8 cellular contexts compared by ENCODE assay signal in genomic region chr16:20904507-20905079, GRCh38. TPM values are rescaled to one million over a fixed set of nuclear protein-coding genes. Genes with fewer than 3 reads are reported as not detected.
DNase-seq lines count a peak whose midpoint lies in the region; ATAC-seq, FAIRE-seq and TF ChIP-seq lines count a peak whose summit lies in the region.

No MANE protein-coding gene starts in this region.

- CTCF ChIA-PET in CD8-positive, alpha-beta T cell (lab: Charles Lee) = interaction anchor here (0.7 kb wide), 1 partner anchor 520 kb away, joined by 3 read pairs; no protein-coding TSS in a partner anchor
- CTCF ChIA-PET in activated CD4-positive, alpha-beta T cell treated with anti-CD3 and anti-CD28 coated beads, Interleukin-2, amount 10 ng/mL, durations not matched to agents 7 days and 5 days (lab: Charles Lee) = interaction anchor here (1.4 kb wide), 1 partner anchor 15 kb away, joined by 4 read pairs; no protein-coding TSS in a partner anchor

- ATAC-seq in CD8-positive, alpha-beta T cell = no peak
- no peak for ATAC-seq in thoracic aorta (ENCODE audit: insufficient number of reproducible peaks, low FRiP score, low read depth)
- ATAC-seq in GM18873 (IDR thresholded peaks at IDR 0.05; ENCODE audit: low FRiP score, unreplicated experiment) = no peak

- intact Hi-C loops in CD8-positive, alpha-beta T cell (cut with DNase I, micrococcal nuclease) = loop anchor here in 1 of 2 experiments (5.0 kb wide), 1 partner anchor 1393 kb away; the partner anchor contains the start of gene POLR3E

- peaks cover 7% of the 10 kb centered on the region for H3K36me3 Mint-ChIP-seq in CD8-positive, alpha-beta T cell
- H3K36me3 Mint-ChIP-seq in activated CD4-positive, alpha-beta T cell treated with anti-CD3 and anti-CD28 coated beads, Interleukin-2, amount 10 ng/mL, durations not matched to agents 7 days and 5 days (ENCODE audit: low read depth) = peaks cover 34% of the 10 kb centered on the region

- no peaks in the 10 kb centered on the region for H3K27me3 Mint-ChIP-seq in CD8-positive, alpha-beta T cell (ENCODE audit: low read depth)
- H3K27me3 Mint-ChIP-seq in activated CD4-positive, alpha-beta T cell treated with anti-CD3 and anti-CD28 coated beads, Interleukin-2, amount 10 ng/mL, durations not matched to agents 7 days and 5 days = peaks cover 2% of the 10 kb centered on the region

- peak overlapping the region; percentile 71 for H3K27ac Mint-ChIP-seq in CD8-positive, alpha-beta T cell
- peak overlapping the region; percentile 76 for H3K27ac Mint-ChIP-seq in activated CD4-positive, alpha-beta T cell treated with anti-CD3 and anti-CD28 coated beads, Interleukin-2, amount 10 ng/mL, durations not matched to agents 7 days and 5 days

- FAIRE-seq in frontal cortex (lab: Jason Lieb, UNC) = no peak

- peaks cover 27% of the 10 kb centered on the region for H3K4me1 ChIP-seq in CD8-positive, alpha-beta T cell (ENCODE audit: insufficient read depth, low read length)
- peaks cover 58 to 77% of the 10 kb centered on the region in 2 donors for H3K4me1 ChIP-seq in thoracic aorta (ENCODE audit: control insufficient read depth in 1 of 2, low read depth in 2 of 2)

- no peak overlapping the region for H3K27ac ChIP-seq in CD8-positive, alpha-beta T cell (ENCODE audit: low read depth, low read length)
- peak overlapping the region; percentile 95 to 100 for H3K27ac ChIP-seq in thoracic aorta

- no peak overlapping the region for H3K4me3 ChIP-seq in CD8-positive, alpha-beta T cell (ENCODE audit: low read depth, low read length)
- H3K4me3 ChIP-seq in thoracic aorta = peak overlapping the region; percentile 26

- peak in 3 of 7 experiments; percentile 9 to 22 (median 13) for DNase-seq in CD8-positive, alpha-beta T cell
- DNase-seq in KG1 (lab: John Stamatoyannopoulos, UW) (peak; percentile 78), glomerular endothelial cell (ENCODE audit: extremely low read depth, low read depth, low spot score) (peak; percentile 95), thoracic aorta (ENCODE audit: low spot score) (no peak), COR-L47 (lab: John Stamatoyannopoulos, UW) (no peak), frontal cortex (ENCODE audit: low spot score in 2 of 2) (no peak)
- peak; percentile 51 for DNase-seq in activated CD4-positive, alpha-beta T cell treated with anti-CD3 and anti-CD28 coated beads, Interleukin-2, amount 10 ng/mL, durations not matched to agents 7 days and 5 days

- POLR2A ChIA-PET in CD8-positive, alpha-beta T cell (lab: Charles Lee) = no interaction called here
- POLR2A ChIA-PET in activated CD4-positive, alpha-beta T cell treated with anti-CD3 and anti-CD28 coated beads, Interleukin-2, amount 10 ng/mL, durations not matched to agents 7 days and 5 days (lab: Charles Lee) = no interaction called here

- H3K36me3 ChIP-seq in CD8-positive, alpha-beta T cell (ENCODE audit: insufficient read depth, low read length) = no peaks in the 10 kb centered on the region
- no peaks in the 10 kb centered on the region for H3K36me3 ChIP-seq in thoracic aorta

- H3K4me1 Mint-ChIP-seq in CD8-positive, alpha-beta T cell (ENCODE audit: low read depth) = peaks cover 54% of the 10 kb centered on the region
- H3K4me1 Mint-ChIP-seq in activated CD4-positive, alpha-beta T cell treated with anti-CD3 and anti-CD28 coated beads, Interleukin-2, amount 10 ng/mL, durations not matched to agents 7 days and 5 days = peaks cover 60% of the 10 kb centered on the region

- no peaks in the 10 kb centered on the region for H3K9me3 Mint-ChIP-seq in CD8-positive, alpha-beta T cell
- H3K9me3 Mint-ChIP-seq in activated CD4-positive, alpha-beta T cell treated with anti-CD3 and anti-CD28 coated beads, Interleukin-2, amount 10 ng/mL, durations not matched to agents 7 days and 5 days = peaks cover 2% of the 10 kb centered on the region

- no peak for TF ChIP-seq CTCF in CD8-positive, alpha-beta T cell (IDR thresholded peaks at IDR 0.05)
- no peak for TF ChIP-seq CTCF in thoracic aorta (IDR thresholded peaks at IDR 0.05)

- H3K27me3 ChIP-seq in CD8-positive, alpha-beta T cell (ENCODE audit: insufficient read depth, low read length) = no peaks in the 10 kb centered on the region
- no peaks in the 10 kb centered on the region for H3K27me3 ChIP-seq in thoracic aorta (replicated peaks; ENCODE audit: insufficient read depth)

- H3K9me3 ChIP-seq in CD8-positive, alpha-beta T cell (ENCODE audit: low read length) = no peaks in the 10 kb centered on the region
- no peaks in the 10 kb centered on the region for H3K9me3 ChIP-seq in thoracic aorta

- peak overlapping the region; percentile 43 for H3K4me3 Mint-ChIP-seq in CD8-positive, alpha-beta T cell
- H3K4me3 Mint-ChIP-seq in activated CD4-positive, alpha-beta T cell treated with anti-CD3 and anti-CD28 coated beads, Interleukin-2, amount 10 ng/mL, durations not matched to agents 7 days and 5 days = peak overlapping the region; percentile 23

RNA-seq across cellular contexts. Expression of gene LYRM1, which starts 4.0 kb away (rescaled TPM):
- 10 to 100 TPM; 12.4 to 12.7 TPM for total RNA-seq in CD8-positive, alpha-beta T cell
- total RNA-seq in activated CD4-positive, alpha-beta T cell treated with anti-CD3 and anti-CD28 coated beads, Interleukin-2, amount 10 ng/mL, durations not matched to agents 7 days and 5 days = 10 to 100 TPM; 21.7 to 26.7 TPM
- 40.8 and 83.5 TPM in 2 replicates for total RNA-seq in glomerular endothelial cell
- total RNA-seq in thoracic aorta = 10 to 100 TPM; 18.7 to 34.9 TPM
- total RNA-seq in frontal cortex = 53.0 TPM

RNA-seq across cellular contexts. Expression of gene DCUN1D3, which starts 4.4 kb away (rescaled TPM):
- total RNA-seq in CD8-positive, alpha-beta T cell = 1 to 10 TPM; 2.3 to 2.6 TPM
- total RNA-seq in activated CD4-positive, alpha-beta T cell treated with anti-CD3 and anti-CD28 coated beads, Interleukin-2, amount 10 ng/mL, durations not matched to agents 7 days and 5 days = 10 to 100 TPM in 1 of 2 experiments, 1 to 10 TPM in 1; 9.9 to 10.8 TPM
- total RNA-seq in glomerular endothelial cell (57.1 and 63.3 TPM in 2 replicates), thoracic aorta (10 to 100 TPM; 25.3 to 28.0 TPM), frontal cortex (18.8 TPM)

Comparison
In these comparisons a context has a peak if more than half of its experiments do, and no peak if none do; other contexts are left out.
1. DNase-seq: peak in KG1 (single experiment), activated CD4-positive, alpha-beta T cell treated with anti-CD3 and anti-CD28 coated beads, Interleukin-2, amount 10 ng/mL, durations not matched to agents 7 days and 5 days (single experiment) and glomerular endothelial cell (single experiment); none in thoracic aorta (single experiment), COR-L47 (single experiment) and frontal cortex (0 of 2).